Comparison of ENCODE assay signal across 1 cellular context in the genomic region with DNA sequence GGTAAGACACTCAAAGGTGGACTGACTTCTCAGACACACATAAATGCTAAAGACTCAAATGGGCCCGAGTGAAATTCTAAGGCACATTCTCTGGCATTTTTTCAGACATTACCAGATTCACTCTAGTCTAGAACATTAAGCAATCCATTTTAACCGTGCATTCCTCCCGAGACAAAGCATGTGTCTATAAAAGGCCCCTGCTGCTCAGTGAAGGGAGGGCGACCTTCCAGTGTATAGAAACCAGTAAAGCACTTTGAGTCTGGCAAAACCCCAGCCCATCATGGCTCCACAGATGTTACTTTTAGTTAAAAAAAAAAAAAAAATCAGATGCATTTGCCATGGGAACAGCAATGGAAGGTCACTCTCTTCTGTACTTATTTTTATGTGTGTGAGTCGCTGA.
TF ChIP-seq lines count a peak whose summit lies in the region.

No MANE protein-coding gene starts in this region.

TF ChIP-seq in HepG2, 621 proteins besides CTCF, POLR2A, EP300 and RAD21:
- TF ChIP-seq ZNF615 (CRISPR knock-in tag; IDR thresholded peaks at IDR 0.05; ENCODE audit: borderline replicate concordance), result no peak
- TF ChIP-seq MBD4 (IDR thresholded peaks at IDR 0.05; ENCODE audit: borderline replicate concordance, low read length), result no peak
- no peak for TF ChIP-seq ZNF674 (CRISPR knock-in tag; IDR thresholded peaks at IDR 0.05; ENCODE audit: low read depth)
